Comparison of ENCODE assay signal across 23 cellular contexts in the genomic region with DNA sequence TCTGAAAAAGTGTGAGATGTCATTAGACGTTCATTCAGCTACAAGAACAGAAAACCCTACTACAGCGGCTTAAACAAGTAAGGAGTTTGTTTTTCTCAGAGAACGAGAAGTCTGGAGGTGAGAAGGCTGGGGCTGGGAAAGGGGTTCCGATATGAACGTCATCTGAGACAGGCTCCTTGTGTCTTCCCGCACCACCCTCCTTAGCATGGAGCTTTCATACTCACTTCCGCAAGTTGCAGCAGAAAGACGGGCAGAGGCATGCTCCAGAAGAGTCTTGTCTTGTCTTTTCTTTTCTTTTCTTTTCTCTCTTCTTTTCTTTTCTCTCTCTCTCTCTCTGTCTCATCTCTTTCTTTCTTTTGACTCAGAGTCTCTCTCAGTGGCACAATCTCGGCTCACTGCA. TPM values are rescaled to one million over a fixed set of nuclear protein-coding genes. Genes with fewer than 3 reads are reported as not detected.
"Had no signal": no experiment of that assay in that cellular context is flagged by ENCODE, and none has a peak within 500 bp of the region (broad histone marks: within the 10 kb centered on the region; RNA-seq: fewer than 3 reads in every experiment).

No MANE protein-coding gene starts in this region.

- H3K27ac Mint-ChIP-seq: activated B cell treated with CpG ODN at 0.5 μM for 24 hours; activated CD4-positive, alpha-beta T cell treated with anti-CD3 and anti-CD28 coated beads, Interleukin-2, amount 10 ng/mL, durations not matched to agents 24 days and 14 days; activated CD8-positive, alpha-beta memory T cell treated with anti-CD3 and anti-CD28 coated beads, Interleukin-2, amount 10 ng/mL, durations not matched to agents 7 days and 5 days; activated naive CD4-positive, alpha-beta T cell treated with anti-CD3 and anti-CD28 coated beads, Interleukin-2, amount 50 U/mL, for 24 hours; activated T-cell treated with anti-CD3 and anti-CD28 coated beads, Interleukin-2, amount 50 U/mL, for 24 hours; activated T-helper 1 cell treated with anti-CD3 and anti-CD28 coated beads, Interleukin-12 subunit alpha, Interleukin-12 subunit beta, Interleukin-2, Interleukin-4 antibody, amounts not matched to agents 30 ng/mL and 10 ng/mL and 1 ng/mL, durations not matched to agents 14 hours and 24 hours and 36 hours; T-helper 1 cell treated with Interleukin-12 subunit alpha and Interleukin-12 subunit beta and Interleukin-4 antibody, amounts not matched to agents 30 μg/mL and 1 μg/mL, for 36 hours had no signal

- DNase-seq: activated B cell treated with CpG ODN at 0.5 μM for 24 hours; activated CD4-positive, alpha-beta T cell treated with anti-CD3 and anti-CD28 coated beads for 1 hour; activated CD4-positive, alpha-beta T cell treated with anti-CD3 and anti-CD28 coated beads, Interleukin-2, amount 10 ng/mL, durations not matched to agents 24 days and 14 days; activated CD4-positive, alpha-beta T cell treated with anti-CD3 and anti-CD28 coated beads, Interleukin-2, amount 50 U/mL, for 48 hours; activated CD8-positive, alpha-beta memory T cell treated with anti-CD3 and anti-CD28 coated beads, Interleukin-2, amount 10 ng/mL, durations not matched to agents 7 days and 5 days; activated effector memory CD4-positive, alpha-beta T cell treated with Interleukin-2 at 50 U/mL for 16 hours; activated naive CD4-positive, alpha-beta T cell; activated T-cell treated with anti-CD3 and anti-CD28 coated beads, Interleukin-2, amount 50 U/mL, for 24 hours; Karpas-422; MM.1S; NCI-H1105 treated with DMSO at 0.1 percent for 48 hours; NCI-H1436 treated with DMSO at 0.1 percent for 48 hours; NCI-H187; NCI-H2081; NCI-H510A treated with DMSO at 0.1 percent for 48 hours; SHP77 treated with DMSO at 0.1 percent for 48 hours had no signal

- H3K27me3 Mint-ChIP-seq: activated naive CD4-positive, alpha-beta T cell treated with anti-CD3 and anti-CD28 coated beads, Interleukin-2, amount 50 U/mL, for 24 hours had no signal

- H3K4me1 Mint-ChIP-seq: brain had no signal

- H3K4me3 ChIP-seq: cardiac muscle cell had no signal

- H3K27ac ChIP-seq: cardiac muscle cell had no signal

- FAIRE-seq: astrocyte had no signal

- H3K36me3 ChIP-seq: cardiac muscle cell had no signal

- ATAC-seq: activated CD8-positive, alpha-beta memory T cell treated with anti-CD3 and anti-CD28 coated beads, Interleukin-2, amount 10 ng/mL, durations not matched to agents 7 days and 5 days had no signal

- H3K9me3 Mint-ChIP-seq: activated B cell treated with CpG ODN at 0.5 μM for 24 hours; activated CD4-positive, alpha-beta T cell treated with anti-CD3 and anti-CD28 coated beads, Interleukin-2, amount 10 ng/mL, durations not matched to agents 24 days and 14 days; activated naive CD4-positive, alpha-beta T cell treated with anti-CD3 and anti-CD28 coated beads, Interleukin-2, amount 50 U/mL, for 24 hours; activated T-cell treated with anti-CD3 and anti-CD28 coated beads, Interleukin-2, amount 50 U/mL, for 24 hours had no signal

- H3K4me3 Mint-ChIP-seq: activated B cell treated with CpG ODN at 0.5 μM for 24 hours; activated CD4-positive, alpha-beta T cell treated with anti-CD3 and anti-CD28 coated beads, Interleukin-2, amount 10 ng/mL, durations not matched to agents 24 days and 14 days; activated CD8-positive, alpha-beta memory T cell treated with anti-CD3 and anti-CD28 coated beads, Interleukin-2, amount 10 ng/mL, durations not matched to agents 7 days and 5 days; activated naive CD4-positive, alpha-beta T cell treated with anti-CD3 and anti-CD28 coated beads, Interleukin-2, amount 50 U/mL, for 24 hours; activated T-cell treated with anti-CD3 and anti-CD28 coated beads, Interleukin-2, amount 50 U/mL, for 24 hours; activated T-helper 1 cell treated with anti-CD3 and anti-CD28 coated beads, Interleukin-12 subunit alpha, Interleukin-12 subunit beta, Interleukin-2, Interleukin-4 antibody, amounts not matched to agents 30 ng/mL and 10 ng/mL and 1 ng/mL, durations not matched to agents 14 hours and 24 hours and 36 hours; brain; T-helper 1 cell treated with Interleukin-12 subunit alpha and Interleukin-12 subunit beta and Interleukin-4 antibody, amounts not matched to agents 30 μg/mL and 1 μg/mL, for 36 hours had no signal

- H3K36me3 Mint-ChIP-seq: brain had no signal

RNA-seq across cellular contexts. Expression of a gene that starts 3.6 kb away (rescaled TPM):
- total RNA-seq: activated B cell treated with CpG ODN at 0.5 μM for 24 hours, astrocyte, SK-MEL-5 had no signal
